In genomic region chr12:51124504-51124903, GRCh38 we compare ENCODE assay signal across 15 cellular contexts. TPM values are rescaled to one million over a fixed set of nuclear protein-coding genes. Genes with fewer than 3 reads are reported as not detected.
DNase-seq lines count a peak whose midpoint lies in the region; ATAC-seq, FAIRE-seq and TF ChIP-seq lines count a peak whose summit lies in the region.
"Had no signal": no experiment of that assay in that cellular context is flagged by ENCODE, and none has a peak within 500 bp of the region (broad histone marks: within the 10 kb centered on the region; RNA-seq: fewer than 3 reads in every experiment).

No MANE protein-coding gene starts in this region.

- no peak overlapping the region for H2AK5ac ChIP-seq in mesenchymal stem cell (ENCODE audit: low read length, severe bottlenecking)

- H3K14ac ChIP-seq in mesenchymal stem cell (ENCODE audit: low read length in 2 of 2) = no peak overlapping the region

- no peaks in the 10 kb centered on the region for H3K4me1 Mint-ChIP-seq in stimulated activated effector memory CD8-positive, alpha-beta T cell treated with anti-CD3 and anti-CD28 coated beads, Interleukin-12 subunit alpha, Interleukin-12 subunit beta, amount 100 ng/mL, for 72 hours
- peaks cover 0 to 16% of the 10 kb centered on the region in 2 donors for H3K4me1 Mint-ChIP-seq in immature natural killer cell

- no peak overlapping the region for H3K27ac ChIP-seq in HepG2 (ENCODE audit: extremely low read length, insufficient read depth, low read length)
- H3K27ac ChIP-seq in right lobe of liver = no peak overlapping the region
- H3K27ac ChIP-seq in mesenchymal stem cell (ENCODE audit: low read length, poor library complexity, severe bottlenecking) = no peak overlapping the region
- H3K27ac ChIP-seq: 22Rv1; BLaER1 treated with 17β-estradiol and CSF1 and Interleukin-3, amounts not matched to agents 10 nM and 100 nM had no signal

- TF ChIP-seq RAD21 in HepG2 (CRISPR knock-in tag; IDR thresholded peaks at IDR 0.05) = no peak

- H4K91ac ChIP-seq in mesenchymal stem cell (ENCODE audit: low read length) = peak overlapping the region; percentile 28

- ATAC-seq in HepG2 (no peak), right lobe of liver (no peak)
- ATAC-seq in stimulated activated effector memory CD8-positive, alpha-beta T cell treated with anti-CD3 and anti-CD28 coated beads, Interleukin-12 subunit alpha, Interleukin-12 subunit beta, amount 100 ng/mL, for 72 hours = no peak
- ATAC-seq: GM12878 had no signal

- H3K36me3 Mint-ChIP-seq in stimulated activated effector memory CD8-positive, alpha-beta T cell treated with anti-CD3 and anti-CD28 coated beads, Interleukin-12 subunit alpha, Interleukin-12 subunit beta, amount 100 ng/mL, for 72 hours = peaks cover 21% of the 10 kb centered on the region
- peaks cover 0 to 15% (median 7%) of the 10 kb centered on the region in 3 donors for H3K36me3 Mint-ChIP-seq in immature natural killer cell

- FAIRE-seq in HepG2 (lab: Jason Lieb, UNC) = no peak
- FAIRE-seq: GM12878, H54 had no signal

- no peak overlapping the region for H3K18ac ChIP-seq in mesenchymal stem cell (ENCODE audit: low read depth in 1 of 2, low read length in 2 of 2)

- peak overlapping the region; percentile 34 for H3K27ac Mint-ChIP-seq in stimulated activated effector memory CD8-positive, alpha-beta T cell treated with anti-CD3 and anti-CD28 coated beads, Interleukin-12 subunit alpha, Interleukin-12 subunit beta, amount 100 ng/mL, for 72 hours
- H3K27ac Mint-ChIP-seq in immature natural killer cell = peak overlapping the region in 1 of 6 donors; percentile 51

- intact Hi-C loops in HepG2 (cut with micrococcal nuclease; ENCODE audit: unreplicated experiment) = no loop called here
- intact Hi-C loops in right lobe of liver (cut with DNase I) = no loop called here

- H4K20me1 ChIP-seq in HepG2 (ENCODE audit: insufficient read depth, low read length) = no peaks in the 10 kb centered on the region
- H4K20me1 ChIP-seq: BLaER1 treated with 17β-estradiol and CSF1 and Interleukin-3, amounts not matched to agents 10 nM and 100 nM had no signal

- no peak overlapping the region for H2BK120ac ChIP-seq in mesenchymal stem cell (ENCODE audit: low read depth, low read length)

- WGBS in HepG2 (ENCODE audit: low lambda C conversion rate) = 98% methylated on average over 12 of the region's 14 CpGs
- WGBS in right lobe of liver (ENCODE audit: insufficient coverage, low coverage, low lambda C conversion rate, missing lambda C conversion rate) = 94% methylated on average over 6 of the region's 14 CpGs
- WGBS in mesenchymal stem cell = 97% methylated on average over 14 of the region's 14 CpGs

- no TSS peak for BruUV-seq in HepG2 (replicated peaks; lab: Mats Ljungman, UMichigan)

- H3K9me3 Mint-ChIP-seq in stimulated activated effector memory CD8-positive, alpha-beta T cell treated with anti-CD3 and anti-CD28 coated beads, Interleukin-12 subunit alpha, Interleukin-12 subunit beta, amount 100 ng/mL, for 72 hours = no peaks in the 10 kb centered on the region
- no peaks in the 10 kb centered on the region for H3K9me3 Mint-ChIP-seq in immature natural killer cell
- H3K9me3 Mint-ChIP-seq: CD4-positive, CD25-positive, alpha-beta regulatory T cell had no signal

- no peak for TF ChIP-seq EP300 in HepG2 (IDR thresholded peaks at IDR 0.05; ENCODE audit: low read depth in 2 of 2, low read length in 2 of 2)
- TF ChIP-seq EP300 in HepG2 (CRISPR knock-in tag; IDR thresholded peaks at IDR 0.05; ENCODE audit: borderline replicate concordance) = no peak

- peaks cover 0 to 3% (median 0%) of the 10 kb centered on the region in 3 donors for H3K27me3 Mint-ChIP-seq in immature natural killer cell (ENCODE audit: low read depth in 3 of 3)
- H3K27me3 Mint-ChIP-seq: CD4-positive, CD25-positive, alpha-beta regulatory T cell had no signal

- H3K4me3 Mint-ChIP-seq in stimulated activated effector memory CD8-positive, alpha-beta T cell treated with anti-CD3 and anti-CD28 coated beads, Interleukin-12 subunit alpha, Interleukin-12 subunit beta, amount 100 ng/mL, for 72 hours = no peak overlapping the region
- H3K4me3 Mint-ChIP-seq in immature natural killer cell = no peak overlapping the region
- H3K4me3 Mint-ChIP-seq: CD4-positive, CD25-positive, alpha-beta regulatory T cell had no signal

- in situ Hi-C loops in HepG2 (cut with HindIII; ENCODE audit: extremely low pct_ligation_motif_present, low pct_unique_long_range_greater_than_20kb) = no loop called here

- H3K36me3 ChIP-seq in HepG2 (replicated peaks in 1 of 2; ENCODE audit: control insufficient read depth in 1 of 2, insufficient read depth in 2 of 2, low read length in 2 of 2) (no peaks in the 10 kb centered on the region; a peak in 1 of 5 replicates), right lobe of liver (no peaks in the 10 kb centered on the region), mesenchymal stem cell (ENCODE audit: control insufficient read depth in 1 of 2, insufficient read depth in 2 of 2, low read depth in 1 of 2, low read length in 2 of 2) (peaks cover 7 to 10% of the 10 kb centered on the region in 2 experiments)
- H3K36me3 ChIP-seq: BLaER1 treated with 17β-estradiol and CSF1 and Interleukin-3, amounts not matched to agents 10 nM and 100 nM had no signal

- no peaks in the 10 kb centered on the region for H3K79me2 ChIP-seq in HepG2 (ENCODE audit: insufficient read depth, low read length)

- POLR2A ChIA-PET in HepG2 (lab: Yijun Ruan, JAX) = no interaction called here

- no peak overlapping the region for H3K23ac ChIP-seq in mesenchymal stem cell (ENCODE audit: low read length in 2 of 2)

- H3K9me3 ChIP-seq in HepG2 (ENCODE audit: low read length) (no peaks in the 10 kb centered on the region), right lobe of liver (no peaks in the 10 kb centered on the region), mesenchymal stem cell (ENCODE audit: control insufficient read depth, low read length) (no peaks in the 10 kb centered on the region)
- H3K9me3 ChIP-seq: BLaER1 treated with 17β-estradiol and CSF1 and Interleukin-3, amounts not matched to agents 10 nM and 100 nM had no signal

- H3K27me3 ChIP-seq in HepG2 (ENCODE audit: control insufficient read depth in 1 of 2, insufficient read depth in 2 of 2, low read length in 2 of 2) = no peaks in the 10 kb centered on the region
- H3K27me3 ChIP-seq in right lobe of liver = no peaks in the 10 kb centered on the region
- no peaks in the 10 kb centered on the region for H3K27me3 ChIP-seq in mesenchymal stem cell (ENCODE audit: control insufficient read depth in 1 of 2, insufficient read depth in 1 of 2, low read length in 2 of 2)
- H3K27me3 ChIP-seq: BLaER1 treated with 17β-estradiol and CSF1 and Interleukin-3, amounts not matched to agents 10 nM and 100 nM had no signal

- no peak overlapping the region for H2AFZ ChIP-seq in HepG2 (ENCODE audit: low read length)
- no peak overlapping the region for H2AFZ ChIP-seq in mesenchymal stem cell (ENCODE audit: low read depth, low read length)

- H2BK15ac ChIP-seq in mesenchymal stem cell (ENCODE audit: low read depth, poor library complexity, severe bottlenecking) = no peak overlapping the region

- no peak overlapping the region for H2BK12ac ChIP-seq in mesenchymal stem cell (ENCODE audit: low read length in 2 of 2)

- H3K4me3 ChIP-seq in HepG2 (replicated peaks in 1 of 3; ENCODE audit: insufficient read depth in 1 of 3, low read depth in 2 of 3, low read length in 3 of 3) (no peak overlapping the region), right lobe of liver (no peak overlapping the region), mesenchymal stem cell (ENCODE audit: insufficient read depth in 1 of 2, low read depth in 1 of 2, low read length in 2 of 2) (no peak overlapping the region)
- H3K4me3 ChIP-seq: BLaER1 treated with 17β-estradiol and CSF1 and Interleukin-3, amounts not matched to agents 10 nM and 100 nM; GM12878 had no signal

- TF ChIP-seq POLR2A in HepG2 (IDR thresholded peaks at IDR 0.05; ENCODE audit: insufficient read depth in 1 of 2, low read depth in 2 of 2, low read length in 2 of 2) = no peak
- TF ChIP-seq POLR2A in right lobe of liver (IDR thresholded peaks at IDR 0.05) = no peak

- peaks cover 18% of the 10 kb centered on the region for H3K4me1 ChIP-seq in HepG2 (ENCODE audit: insufficient read depth, low read length)
- H3K4me1 ChIP-seq in right lobe of liver = no peaks in the 10 kb centered on the region
- no peaks in the 10 kb centered on the region for H3K4me1 ChIP-seq in mesenchymal stem cell (ENCODE audit: control insufficient read depth, insufficient read depth, low read depth, low read length)

- H3K4me2 ChIP-seq in HepG2 (ENCODE audit: low read depth, low read length) (no peak overlapping the region), mesenchymal stem cell (ENCODE audit: low read length, poor library complexity, severe bottlenecking) (no peak overlapping the region)
- H3K4me2 ChIP-seq: BLaER1 treated with 17β-estradiol and CSF1 and Interleukin-3, amounts not matched to agents 10 nM and 100 nM had no signal

- no peak overlapping the region for H3K4ac ChIP-seq in mesenchymal stem cell (ENCODE audit: low read depth in 1 of 2, low read length in 2 of 2)

- no peak for TF ChIP-seq CTCF in HepG2 (CRISPR knock-in tag; IDR thresholded peaks at IDR 0.05)
- no peak for TF ChIP-seq CTCF in right lobe of liver (IDR thresholded peaks at IDR 0.05)

- CTCF ChIA-PET in HepG2 (lab: Yijun Ruan, JAX; ENCODE audit: low intra/inter-chr PET ratio, low total read pairs) = no interaction called here

- H2BK5ac ChIP-seq in mesenchymal stem cell (ENCODE audit: low read depth, low read length, poor library complexity, severe bottlenecking) = no peak overlapping the region

- no peak overlapping the region for H4K8ac ChIP-seq in mesenchymal stem cell (ENCODE audit: low read length)

- H3K79me1 ChIP-seq in mesenchymal stem cell (replicated peaks; ENCODE audit: low read length, poor library complexity, severe bottlenecking) = no peaks in the 10 kb centered on the region

- DNase-seq in HepG2 (ENCODE audit: low spot score) (no peak), right lobe of liver (no peak), cerebellum (ENCODE audit: low spot score) (peak; percentile 66), mesenchymal stem cell (no peak), NCI-H1694 treated with DMSO at 0.1 percent for 48 hours (lab: John Stamatoyannopoulos, UW) (no peak), immature natural killer cell (no peak)
- DNase-seq in stimulated activated effector memory CD8-positive, alpha-beta T cell treated with anti-CD3 and anti-CD28 coated beads, Interleukin-12 subunit alpha, Interleukin-12 subunit beta, amount 100 ng/mL, for 72 hours (ENCODE audit: low spot score in 2 of 2) = no peak
- no peak for DNase-seq in effector CD8-positive, alpha-beta T cell (lab: John Stamatoyannopoulos, UW)
- DNase-seq: AML-193; CD4-positive, CD25-positive, alpha-beta regulatory T cell; DMS53 had no signal

- H3K9ac ChIP-seq in HepG2 (ENCODE audit: insufficient read depth, low read depth, low read length) (no peak overlapping the region), mesenchymal stem cell (ENCODE audit: low read length) (no peak overlapping the region)
- H3K9ac ChIP-seq: BLaER1 treated with 17β-estradiol and CSF1 and Interleukin-3, amounts not matched to agents 10 nM and 100 nM had no signal

RNA-seq across cellular contexts. Expression of gene CSRNP2, which starts 41.1 kb away (rescaled TPM):
- total RNA-seq in HepG2 (2016; rRNA removed; fragmentation: Illumina TruSeq; extraction: Trizol) (4.8 and 5.4 TPM in 2 replicates), right lobe of liver (1 to 10 TPM; 5.2 to 9.4 (median 6.7) TPM), cerebellum (62.9 TPM)
- total RNA-seq in HepG2 (2016; cell fraction: cytosol; rRNA removed; fragmentation: Illumina TruSeq; extraction: Trizol; ENCODE audit: low read depth) = 2.2 and 2.5 TPM in 2 replicates
- 4.9 and 5.0 TPM in 2 replicates for total RNA-seq in HepG2 (2016; cell fraction: insoluble cytoplasmic fraction; rRNA removed; fragmentation: Illumina TruSeq; extraction: Trizol)
- 4.9 and 5.0 TPM in 2 replicates for total RNA-seq in HepG2 (2016; cell fraction: membrane; rRNA removed; fragmentation: Illumina TruSeq; extraction: Trizol)
- 4.3 and 4.8 TPM in 2 replicates for total RNA-seq in HepG2 (2016; cell fraction: nucleus; rRNA removed; fragmentation: Illumina TruSeq; extraction: Trizol)
- polyA plus RNA-seq in HepG2 (2011; rRNA removed) (7.3 and 7.5 TPM in 2 replicates), immature natural killer cell (1 to 10 TPM in 2 of 3 donors, under 1 TPM in 1; 0.90 to 7.9 (median 7.2) TPM)
- 4.0 and 5.0 TPM in 2 replicates for polyA plus RNA-seq in HepG2 (2011; cell fraction: cytosol; rRNA removed)
- polyA plus RNA-seq in HepG2 (2011; cell fraction: nucleus; rRNA removed) = 6.5 and 9.9 TPM in 2 replicates
- 4.8 and 6.4 TPM in 2 replicates for polyA plus RNA-seq in HepG2 (2012)
- 0.69 and 1.1 TPM in 2 replicates for polyA plus RNA-seq in HepG2 (2016; cell fraction: cytosol; fragmentation: Illumina TruSeq; extraction: Trizol; ENCODE audit: low read depth)
- 5.5 TPM in 2 replicates for polyA plus RNA-seq in HepG2 (2016; cell fraction: insoluble cytoplasmic fraction; fragmentation: Illumina TruSeq; extraction: Trizol; ENCODE audit: low read depth)
- 2.9 and 3.9 TPM in 2 replicates for polyA plus RNA-seq in HepG2 (2016; cell fraction: membrane; fragmentation: Illumina TruSeq; extraction: Trizol; ENCODE audit: low read depth)
- 12.1 and 14.0 TPM in 2 replicates for polyA plus RNA-seq in HepG2 (2016; cell fraction: nucleus; fragmentation: Illumina TruSeq; extraction: Trizol; ENCODE audit: insufficient read depth, low read depth)
- polyA minus RNA-seq in HepG2 (2011; rRNA and poly(A)+ RNA removed; ENCODE audit: low replicate concordance) = 8.0 and 14.3 TPM in 2 replicates
- polyA minus RNA-seq in HepG2 (2011; cell fraction: cytosol; rRNA and poly(A)+ RNA removed) = 4.0 and 7.0 TPM in 2 replicates
- polyA minus RNA-seq in HepG2 (2011; cell fraction: nucleus; rRNA and poly(A)+ RNA removed) = 7.2 and 7.6 TPM in 2 replicates
- polyA plus RNA-seq in mesenchymal stem cell (2013, experiment 1 of 2) = 19.1 TPM
- 18.9 TPM for polyA plus RNA-seq in mesenchymal stem cell (2013, experiment 2 of 2)

RNA-seq across cellular contexts. Expression of gene TFCP2, which starts 48.4 kb away (rescaled TPM):
- total RNA-seq in HepG2 (2016; rRNA removed; fragmentation: Illumina TruSeq; extraction: Trizol) = 10.0 and 17.4 TPM in 2 replicates
- total RNA-seq in HepG2 (2016; cell fraction: cytosol; rRNA removed; fragmentation: Illumina TruSeq; extraction: Trizol; ENCODE audit: low read depth) = 3.0 and 4.3 TPM in 2 replicates
- total RNA-seq in HepG2 (2016; cell fraction: insoluble cytoplasmic fraction; rRNA removed; fragmentation: Illumina TruSeq; extraction: Trizol) = 9.8 and 15.5 TPM in 2 replicates
- 5.3 and 5.4 TPM in 2 replicates for total RNA-seq in HepG2 (2016; cell fraction: membrane; rRNA removed; fragmentation: Illumina TruSeq; extraction: Trizol)
- total RNA-seq in HepG2 (2016; cell fraction: nucleus; rRNA removed; fragmentation: Illumina TruSeq; extraction: Trizol) = 8.8 and 11.1 TPM in 2 replicates
- polyA plus RNA-seq in HepG2 (2011; rRNA removed) = 5.7 and 7.6 TPM in 2 replicates
- 3.4 and 5.0 TPM in 2 replicates for polyA plus RNA-seq in HepG2 (2011; cell fraction: cytosol; rRNA removed)
- polyA plus RNA-seq in HepG2 (2011; cell fraction: nucleus; rRNA removed) = 3.2 and 4.1 TPM in 2 replicates
- 9.7 and 12.0 TPM in 2 replicates for polyA plus RNA-seq in HepG2 (2012)
- polyA plus RNA-seq in HepG2 (2016; cell fraction: cytosol; fragmentation: Illumina TruSeq; extraction: Trizol; ENCODE audit: low read depth) = 1.1 and 1.2 TPM in 2 replicates
- 27.1 and 28.3 TPM in 2 replicates for polyA plus RNA-seq in HepG2 (2016; cell fraction: insoluble cytoplasmic fraction; fragmentation: Illumina TruSeq; extraction: Trizol; ENCODE audit: low read depth)
- 5.2 and 5.6 TPM in 2 replicates for polyA plus RNA-seq in HepG2 (2016; cell fraction: membrane; fragmentation: Illumina TruSeq; extraction: Trizol; ENCODE audit: low read depth)
- polyA plus RNA-seq in HepG2 (2016; cell fraction: nucleus; fragmentation: Illumina TruSeq; extraction: Trizol; ENCODE audit: insufficient read depth, low read depth) = 17.1 and 17.2 TPM in 2 replicates
- polyA minus RNA-seq in HepG2 (2011; rRNA and poly(A)+ RNA removed; ENCODE audit: low replicate concordance) = 3.8 and 10.5 TPM in 2 replicates
- 4.2 and 4.7 TPM in 2 replicates for polyA minus RNA-seq in HepG2 (2011; cell fraction: cytosol; rRNA and poly(A)+ RNA removed)
- 7.3 and 8.1 TPM in 2 replicates for polyA minus RNA-seq in HepG2 (2011; cell fraction: nucleus; rRNA and poly(A)+ RNA removed)
- 1 to 10 TPM; 6.3 to 9.4 (median 7.3) TPM for total RNA-seq in right lobe of liver
- total RNA-seq in cerebellum = 21.5 TPM
- polyA plus RNA-seq in mesenchymal stem cell (2013, experiment 1 of 2) = 15.4 TPM
- 16.4 TPM for polyA plus RNA-seq in mesenchymal stem cell (2013, experiment 2 of 2)
- polyA plus RNA-seq in immature natural killer cell = 10 to 100 TPM; 10.1 to 16.6 (median 11.7) TPM
